Comparison of ENCODE assay signal across 11 cellular contexts in the genomic region with DNA sequence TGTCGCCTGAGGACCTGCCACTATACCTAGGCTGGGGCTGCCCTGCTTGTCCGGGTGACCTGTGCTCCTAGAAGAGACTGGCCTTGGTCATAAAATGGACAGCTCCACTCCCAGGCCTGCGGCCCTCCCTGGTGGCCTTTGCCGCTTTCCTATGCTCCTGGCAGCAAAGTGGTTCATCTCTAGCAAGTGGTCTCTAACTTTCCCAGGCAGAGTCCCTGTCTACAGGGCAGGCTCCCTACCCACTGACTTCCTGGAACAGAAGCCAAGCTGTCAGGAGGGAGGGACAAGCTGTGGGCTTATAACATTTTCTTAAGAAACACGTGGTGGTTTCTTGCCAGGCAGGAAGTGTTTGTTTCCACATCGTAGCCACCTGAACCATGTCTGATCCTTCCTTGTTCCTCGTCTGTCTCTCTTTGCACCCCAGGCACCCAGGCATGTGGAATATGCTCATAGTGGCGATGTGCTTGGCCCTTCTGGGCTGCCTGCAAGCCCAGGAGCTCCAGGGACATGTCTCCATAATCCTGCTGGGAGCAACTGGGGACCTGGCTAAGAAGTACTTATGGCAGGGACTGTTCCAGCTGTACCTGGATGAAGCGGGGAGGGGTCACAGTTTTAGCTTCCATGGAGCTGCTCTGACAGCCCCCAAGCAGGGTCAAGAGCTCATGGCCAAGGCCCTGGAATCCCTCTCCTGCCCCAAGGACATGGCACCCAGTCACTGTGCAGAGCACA. TPM values are rescaled to one million over a fixed set of nuclear protein-coding genes. Genes with fewer than 3 reads are reported as not detected.
DNase-seq lines count a peak whose midpoint lies in the region; ATAC-seq and TF ChIP-seq lines count a peak whose summit lies in the region.
"Had no signal": no experiment of that assay in that cellular context is flagged by ENCODE, and none has a peak within 500 bp of the region (broad histone marks: within the 10 kb centered on the region; RNA-seq: fewer than 3 reads in every experiment).

No MANE protein-coding gene starts in this region.

- H3K4me3 ChIP-seq in right atrium auricular region (no peak overlapping the region), lower lobe of right lung (no peak overlapping the region), upper lobe of right lung (no peak overlapping the region)

- H3K27me3 ChIP-seq in right atrium auricular region: no peaks in the 10 kb centered on the region
- no peaks in the 10 kb centered on the region for H3K27me3 ChIP-seq in lower lobe of right lung (ENCODE audit: low read depth)
- no peaks in the 10 kb centered on the region for H3K27me3 ChIP-seq in upper lobe of right lung

- H3K36me3 ChIP-seq in right atrium auricular region (no peaks in the 10 kb centered on the region), lower lobe of right lung (peaks cover 35% of the 10 kb centered on the region), upper lobe of right lung (peaks cover 22% of the 10 kb centered on the region)

- no peak overlapping the region for H3K4me3 Mint-ChIP-seq in chondrocyte (ENCODE audit: unreplicated experiment)

- H3K4me1 Mint-ChIP-seq in chondrocyte (ENCODE audit: low read depth): peaks cover 11% of the 10 kb centered on the region

- H3K36me3 Mint-ChIP-seq in chondrocyte (ENCODE audit: low read depth): peaks cover 11% of the 10 kb centered on the region

- H3K27me3 Mint-ChIP-seq in chondrocyte (ENCODE audit: low read depth): no peaks in the 10 kb centered on the region

- intact Hi-C loops in left ventricle myocardium superior (cut with micrococcal nuclease) (no loop called here), lower lobe of right lung (cut with DNase I) (no loop called here), upper lobe of right lung (cut with DNase I) (no loop called here)

- peaks cover 0 to 80% of the 10 kb centered on the region in 2 donors for H3K4me1 ChIP-seq in right atrium auricular region
- H3K4me1 ChIP-seq in lower lobe of right lung: peaks cover 72% of the 10 kb centered on the region
- H3K4me1 ChIP-seq in upper lobe of right lung: peaks cover 56% of the 10 kb centered on the region

- no peak for TF ChIP-seq CTCF in right atrium auricular region (IDR thresholded peaks at IDR 0.05)
- no peak for TF ChIP-seq CTCF in lower lobe of right lung (IDR thresholded peaks at IDR 0.05)
- no peak for TF ChIP-seq CTCF in upper lobe of right lung (IDR thresholded peaks at IDR 0.05)
- TF ChIP-seq CTCF in chondrocyte (IDR thresholded peaks at IDR 0.05): no peak

- no peak overlapping the region for H3K27ac Mint-ChIP-seq in chondrocyte (ENCODE audit: unreplicated experiment)

- H3K9me3 Mint-ChIP-seq in chondrocyte (ENCODE audit: low read depth): no peaks in the 10 kb centered on the region

- H3K9me3 ChIP-seq in right atrium auricular region (no peaks in the 10 kb centered on the region), lower lobe of right lung (no peaks in the 10 kb centered on the region), upper lobe of right lung (no peaks in the 10 kb centered on the region)

- H3K27ac ChIP-seq in right atrium auricular region (peak overlapping the region; percentile 90 to 93), lower lobe of right lung (peak overlapping the region; percentile 81), upper lobe of right lung (peak overlapping the region; percentile 68)

- DNase-seq in right atrium auricular region (ENCODE audit: low spot score): no peak
- no peak for DNase-seq in left ventricle myocardium superior
- peak; percentile 74 for DNase-seq in amniotic epithelial cell (ENCODE audit: low read depth)
- DNase-seq in lower lobe of right lung: no peak
- DNase-seq in upper lobe of right lung: peak; percentile 67
- no peak for DNase-seq in putamen (ENCODE audit: low spot score)
- DNase-seq in chondrocyte (ENCODE audit: low spot score): no peak
- DNase-seq: IMR-90, NCI-H2227 treated with DMSO at 0.1 percent for 48 hours had no signal

- ATAC-seq in left ventricle myocardium superior: no peak
- peak; percentile 54 to 71 for ATAC-seq in lower lobe of right lung
- ATAC-seq in upper lobe of right lung: peak; percentile 67
- ATAC-seq in HG02884 (IDR thresholded peaks at IDR 0.05; ENCODE audit: unreplicated experiment): no peak
- ATAC-seq: SK-N-SH treated with all-trans-retinoic acid at 6 μM for 48 hours had no signal

RNA-seq across cellular contexts. Expression of a gene that starts 10.1 kb away (rescaled TPM):
- total RNA-seq in right atrium auricular region (10 to 100 TPM; 35.0 to 41.0 TPM), left ventricle myocardium superior (20.3 TPM), lower lobe of right lung (40.7 TPM), upper lobe of right lung (43.7 TPM), chondrocyte (37.0 to 41.4 TPM (median 38.9 TPM) in 3 replicates)

RNA-seq across cellular contexts. Expression of a gene that starts 48.0 kb away (rescaled TPM):
- total RNA-seq in right atrium auricular region: 10 to 100 TPM; 20.1 to 20.8 TPM
- 13.1 TPM for total RNA-seq in left ventricle myocardium superior
- total RNA-seq in lower lobe of right lung: 14.7 TPM
- 29.0 TPM for total RNA-seq in upper lobe of right lung
- total RNA-seq in chondrocyte: 164 to 184 TPM (median 173 TPM) in 3 replicates

Comparison
In these comparisons a context has a peak if more than half of its experiments do, and no peak if none do; other contexts are left out.
1. DNase-seq: peak in amniotic epithelial cell (single experiment) and upper lobe of right lung (single experiment); none in right atrium auricular region (single experiment), left ventricle myocardium superior (single experiment), lower lobe of right lung (single experiment), putamen (single experiment) and chondrocyte (single experiment).
2. ATAC-seq: peak in lower lobe of right lung (2 of 2) and upper lobe of right lung (single experiment); none in left ventricle myocardium superior (single experiment) and HG02884 (single experiment).
3. Peak in every context shown above with its lines, with median percentiles within 50 percentile points of each other: H3K27ac ChIP-seq.